In the genomic region with DNA sequence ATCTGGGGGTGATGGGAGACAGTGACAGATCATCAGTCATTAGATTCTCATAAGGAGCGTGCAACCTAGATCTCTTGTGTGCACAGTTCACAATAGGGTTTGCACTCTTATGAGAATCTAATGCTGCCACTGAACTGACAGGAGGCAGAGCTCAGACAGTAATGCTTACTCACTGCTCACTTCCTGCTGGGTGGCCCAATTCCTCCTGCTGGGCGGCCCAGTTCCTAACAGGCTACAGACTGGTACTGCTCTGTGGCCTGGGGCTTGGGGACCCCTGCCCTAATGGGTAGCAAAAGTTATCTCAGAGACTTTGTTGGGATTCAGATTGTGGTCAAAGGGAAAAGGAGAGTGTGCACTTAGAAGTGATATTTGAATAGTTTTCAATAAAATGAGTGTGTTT, we compare ENCODE assay signal across 16 cellular contexts.
"Had no signal": no experiment of that assay in that cellular context is flagged by ENCODE, and none has a peak within 500 bp of the region (broad histone marks: within the 10 kb centered on the region; RNA-seq: fewer than 3 reads in every experiment).

No MANE protein-coding gene starts in this region.

- DNase-seq: activated CD4-positive, alpha-beta T cell treated with anti-CD3 and anti-CD28 coated beads for 1 hour; activated effector memory CD4-positive, alpha-beta T cell treated with anti-CD3 and anti-CD28 coated beads, Interleukin-2, amount 50 U/mL, for 16 hours; activated T-cell treated with anti-CD3 and anti-CD28 coated beads, Interleukin-2, amount 50 U/mL, for 1 hour; anterior cingulate cortex; cerebellar nuclear complex; dermis blood vessel endothelial cell; heart left ventricle; mesendoderm; ovary; stimulated activated CD4-positive, alpha-beta T cell treated with anti-CD3 and anti-CD28 coated beads, Interleukin-2, amount 100 ng/mL, for 48 hours; stimulated activated naive CD8-positive, alpha-beta T cell treated with anti-CD3 and anti-CD28 coated beads, Interleukin-15, Interleukin-2, amounts not matched to agents 100 U/mL and 50 U/mL, for 24 hours; upper lobe of left lung had no signal

- ATAC-seq: activated naive CD4-positive, alpha-beta T cell treated with anti-CD3 and anti-CD28 coated beads, Interleukin-2, amount 50 U/mL, for 72 hours; esophagus mucosa; heart left ventricle; left lung; stimulated activated naive CD8-positive, alpha-beta T cell treated with anti-CD3 and anti-CD28 coated beads, Interleukin-15, Interleukin-2, amounts not matched to agents 100 U/mL and 50 U/mL, for 24 hours had no signal

- H3K4me1 ChIP-seq: left lung, suprapubic skin, upper lobe of left lung had no signal

- H3K27me3 ChIP-seq: left lung, ovary, suprapubic skin, upper lobe of left lung had no signal

- H3K4me3 ChIP-seq: heart left ventricle, left lung, ovary, suprapubic skin, upper lobe of left lung had no signal

- H3K9me3 ChIP-seq: heart left ventricle, left lung, ovary, suprapubic skin, upper lobe of left lung had no signal

- H3K36me3 ChIP-seq: heart left ventricle, left lung, ovary, suprapubic skin, upper lobe of left lung had no signal

- H3K27ac ChIP-seq: heart left ventricle, left lung, ovary, suprapubic skin, upper lobe of left lung had no signal
